In the genomic region with DNA sequence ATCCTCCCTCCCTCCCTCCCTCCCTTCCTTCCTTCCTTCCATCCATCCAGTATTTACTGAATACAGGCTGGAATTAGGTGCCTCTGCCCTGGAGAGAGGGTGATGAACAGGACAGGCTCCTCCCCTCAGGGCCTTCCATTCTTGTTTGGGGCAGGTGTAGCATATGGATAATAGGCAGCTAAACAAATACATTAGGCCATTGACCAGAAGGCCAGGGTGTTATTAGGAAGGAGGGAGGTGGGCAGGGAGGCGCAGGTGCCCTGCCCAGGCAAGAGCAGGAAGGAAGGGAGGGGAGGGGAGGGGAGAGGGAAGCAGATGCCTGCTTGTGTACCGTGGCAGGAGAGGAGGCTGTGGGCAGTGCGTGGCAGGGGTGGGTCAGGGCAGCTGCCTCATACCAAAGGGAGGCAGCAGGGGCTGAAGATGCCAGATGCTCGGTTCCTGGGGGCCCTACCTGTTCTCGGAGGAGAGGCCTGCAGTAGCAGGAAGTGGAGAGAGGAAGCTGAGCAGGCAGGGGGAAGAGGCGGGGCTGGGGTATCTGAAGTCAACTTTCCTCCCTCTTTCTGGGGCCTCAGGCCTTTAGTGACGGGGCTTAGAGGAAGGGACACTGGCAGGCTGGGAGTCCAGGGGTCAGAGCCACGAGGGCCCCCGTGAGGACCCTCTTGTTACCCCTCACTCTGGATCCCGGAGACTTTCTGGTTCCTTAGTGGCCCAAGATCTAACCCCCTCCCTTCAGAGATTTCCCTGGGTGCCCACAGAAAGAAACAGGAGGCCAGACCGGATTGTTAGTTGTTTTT, we compare ENCODE assay signal across 1 cellular context.
TF ChIP-seq lines count a peak whose summit lies in the region.

A gene with protein sequence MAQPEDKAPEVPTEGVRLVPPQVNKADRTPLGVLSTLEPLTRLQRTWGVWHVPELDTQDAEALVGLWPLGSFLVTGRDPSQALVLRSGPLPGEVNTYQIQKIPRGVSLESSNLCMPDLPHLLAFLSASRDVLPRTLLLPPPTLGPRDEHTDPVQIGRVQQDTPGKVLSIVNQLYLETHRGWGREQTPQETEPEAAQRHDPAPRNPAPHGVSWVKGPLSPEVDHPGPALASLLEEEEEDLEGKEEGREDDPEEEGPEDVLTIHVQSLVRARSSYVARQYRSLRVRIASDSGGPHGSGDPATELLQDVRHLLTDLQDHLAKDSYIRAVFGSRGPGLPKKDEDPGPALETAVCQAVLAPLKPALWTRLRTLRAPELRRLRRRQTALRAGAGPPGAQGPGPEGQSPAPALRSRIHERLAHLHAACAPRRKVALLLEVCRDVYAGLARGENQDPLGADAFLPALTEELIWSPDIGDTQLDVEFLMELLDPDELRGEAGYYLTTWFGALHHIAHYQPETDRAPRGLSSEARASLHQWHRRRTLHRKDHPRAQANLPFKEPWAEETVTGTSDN (minus strand): TSS at position 495 of the 794 bp plus-strand sequence. CDS start 1,533 bp downstream, outside the sequence.

TF ChIP-seq in SK-N-SH, 30 proteins besides CTCF, POLR2A, EP300 and RAD21 (continued from another document):
- TF ChIP-seq, protein P1, sequence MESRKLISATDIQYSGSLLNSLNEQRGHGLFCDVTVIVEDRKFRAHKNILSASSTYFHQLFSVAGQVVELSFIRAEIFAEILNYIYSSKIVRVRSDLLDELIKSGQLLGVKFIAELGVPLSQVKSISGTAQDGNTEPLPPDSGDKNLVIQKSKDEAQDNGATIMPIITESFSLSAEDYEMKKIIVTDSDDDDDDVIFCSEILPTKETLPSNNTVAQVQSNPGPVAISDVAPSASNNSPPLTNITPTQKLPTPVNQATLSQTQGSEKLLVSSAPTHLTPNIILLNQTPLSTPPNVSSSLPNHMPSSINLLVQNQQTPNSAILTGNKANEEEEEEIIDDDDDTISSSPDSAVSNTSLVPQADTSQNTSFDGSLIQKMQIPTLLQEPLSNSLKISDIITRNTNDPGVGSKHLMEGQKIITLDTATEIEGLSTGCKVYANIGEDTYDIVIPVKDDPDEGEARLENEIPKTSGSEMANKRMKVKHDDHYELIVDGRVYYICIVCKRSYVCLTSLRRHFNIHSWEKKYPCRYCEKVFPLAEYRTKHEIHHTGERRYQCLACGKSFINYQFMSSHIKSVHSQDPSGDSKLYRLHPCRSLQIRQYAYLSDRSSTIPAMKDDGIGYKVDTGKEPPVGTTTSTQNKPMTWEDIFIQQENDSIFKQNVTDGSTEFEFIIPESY (IDR thresholded peaks at IDR 0.05; ENCODE audit: borderline replicate concordance, low read depth): no peak
- TF ChIP-seq YY1 (IDR thresholded peaks at IDR 0.05; ENCODE audit: low read depth): no peak
- TF ChIP-seq RXRA (IDR thresholded peaks at IDR 0.05; ENCODE audit: borderline replicate concordance, low read depth): no peak
- no peak for TF ChIP-seq TAF1 (IDR thresholded peaks at IDR 0.05; ENCODE audit: borderline replicate concordance, low read depth, low read length)
- no peak for TF ChIP-seq SIN3A (IDR thresholded peaks at IDR 0.05; ENCODE audit: borderline replicate concordance, low read depth, low read length)
- TF ChIP-seq, protein P2, sequence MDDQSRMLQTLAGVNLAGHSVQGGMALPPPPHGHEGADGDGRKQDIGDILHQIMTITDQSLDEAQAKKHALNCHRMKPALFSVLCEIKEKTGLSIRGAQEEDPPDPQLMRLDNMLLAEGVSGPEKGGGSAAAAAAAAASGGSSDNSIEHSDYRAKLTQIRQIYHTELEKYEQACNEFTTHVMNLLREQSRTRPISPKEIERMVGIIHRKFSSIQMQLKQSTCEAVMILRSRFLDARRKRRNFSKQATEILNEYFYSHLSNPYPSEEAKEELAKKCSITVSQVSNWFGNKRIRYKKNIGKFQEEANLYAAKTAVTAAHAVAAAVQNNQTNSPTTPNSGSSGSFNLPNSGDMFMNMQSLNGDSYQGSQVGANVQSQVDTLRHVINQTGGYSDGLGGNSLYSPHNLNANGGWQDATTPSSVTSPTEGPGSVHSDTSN (IDR thresholded peaks at IDR 0.05): no peak
- TF ChIP-seq GABPA (IDR thresholded peaks at IDR 0.05; ENCODE audit: low read depth): no peak
- TF ChIP-seq ELF1 (IDR thresholded peaks at IDR 0.05): no peak
